ENCODE assay signal across 20 cellular contexts in genomic region chr2:174841931-174842330, GRCh38.
"Had no signal": no experiment of that assay in that cellular context is flagged by ENCODE, and none has a peak within 500 bp of the region (broad histone marks: within the 10 kb centered on the region; RNA-seq: fewer than 3 reads in every experiment).

No MANE protein-coding gene starts in this region.

- H3K27ac ChIP-seq: coronary artery, gastroesophageal sphincter, neutrophil, parathyroid adenoma, right lobe of liver, thoracic aorta, upper lobe of left lung had no signal

- H3K9ac ChIP-seq: parathyroid adenoma had no signal

- H3K27ac Mint-ChIP-seq: activated CD4-positive, alpha-beta T cell treated with anti-CD3 and anti-CD28 coated beads for 36 hours; activated naive CD4-positive, alpha-beta T cell treated with anti-CD3 and anti-CD28 coated beads for 36 hours; activated T-cell treated with anti-CD3 and anti-CD28 coated beads, Interleukin-2, amount 50 U/mL, for 24 hours; naive thymus-derived CD8-positive, alpha-beta T cell; stimulated activated effector memory CD8-positive, alpha-beta T cell treated with anti-CD3 and anti-CD28 coated beads, Interleukin-12 subunit alpha, Interleukin-12 subunit beta, amount 100 ng/mL, for 72 hours had no signal

- H3K4me1 Mint-ChIP-seq: stimulated activated effector memory CD8-positive, alpha-beta T cell treated with anti-CD3 and anti-CD28 coated beads, Interleukin-12 subunit alpha, Interleukin-12 subunit beta, amount 100 ng/mL, for 72 hours had no signal

- H2AFZ ChIP-seq: parathyroid adenoma had no signal

- H3K4me3 Mint-ChIP-seq: activated CD4-positive, alpha-beta T cell treated with anti-CD3 and anti-CD28 coated beads for 36 hours; activated naive CD4-positive, alpha-beta T cell treated with anti-CD3 and anti-CD28 coated beads for 36 hours; activated T-cell treated with anti-CD3 and anti-CD28 coated beads, Interleukin-2, amount 50 U/mL, for 24 hours; naive thymus-derived CD8-positive, alpha-beta T cell; stimulated activated effector memory CD8-positive, alpha-beta T cell treated with anti-CD3 and anti-CD28 coated beads, Interleukin-12 subunit alpha, Interleukin-12 subunit beta, amount 100 ng/mL, for 72 hours had no signal

- H3K36me3 ChIP-seq: gastroesophageal sphincter, neutrophil, right lobe of liver, thoracic aorta, upper lobe of left lung had no signal

- ATAC-seq: activated CD4-positive, alpha-beta T cell treated with anti-CD3 and anti-CD28 coated beads for 36 hours; gastroesophageal sphincter; mucosa of descending colon; naive thymus-derived CD8-positive, alpha-beta T cell; right lobe of liver; stimulated activated effector memory CD8-positive, alpha-beta T cell treated with anti-CD3 and anti-CD28 coated beads, Interleukin-12 subunit alpha, Interleukin-12 subunit beta, amount 100 ng/mL, for 72 hours had no signal

- DNase-seq: activated CD4-positive, alpha-beta T cell treated with anti-CD3 and anti-CD28 coated beads for 36 hours; activated CD4-positive, alpha-beta T cell treated with anti-CD3 and anti-CD28 coated beads, Interleukin-2, amount 50 U/mL, for 48 hours; activated naive CD4-positive, alpha-beta T cell treated with anti-CD3 and anti-CD28 coated beads for 36 hours; activated T-cell treated with anti-CD3 and anti-CD28 coated beads, Interleukin-2, amount 50 U/mL, for 24 hours; anterior cingulate cortex; central memory CD4-positive, alpha-beta T cell; erythroblast; left ventricle myocardium superior; mucosa of descending colon; naive thymus-derived CD8-positive, alpha-beta T cell; right lobe of liver; stimulated activated CD4-positive, alpha-beta T cell treated with anti-CD3 and anti-CD28 coated beads, Interleukin-4, amount 100 ng/mL, for 24 hours; upper lobe of left lung had no signal

- H3K27me3 ChIP-seq: gastroesophageal sphincter, right lobe of liver, upper lobe of left lung had no signal

- H3K27me3 Mint-ChIP-seq: activated T-cell treated with anti-CD3 and anti-CD28 coated beads, Interleukin-2, amount 50 U/mL, for 24 hours; brain had no signal

- H3K36me3 Mint-ChIP-seq: naive thymus-derived CD8-positive, alpha-beta T cell; stimulated activated effector memory CD8-positive, alpha-beta T cell treated with anti-CD3 and anti-CD28 coated beads, Interleukin-12 subunit alpha, Interleukin-12 subunit beta, amount 100 ng/mL, for 72 hours had no signal

- H3K4me3 ChIP-seq: coronary artery, gastroesophageal sphincter, mucosa of descending colon, right lobe of liver, thoracic aorta, upper lobe of left lung had no signal

- H3K9me3 Mint-ChIP-seq: activated naive CD4-positive, alpha-beta T cell treated with anti-CD3 and anti-CD28 coated beads for 36 hours; activated T-cell treated with anti-CD3 and anti-CD28 coated beads, Interleukin-2, amount 50 U/mL, for 24 hours; brain; naive thymus-derived CD8-positive, alpha-beta T cell; stimulated activated effector memory CD8-positive, alpha-beta T cell treated with anti-CD3 and anti-CD28 coated beads, Interleukin-12 subunit alpha, Interleukin-12 subunit beta, amount 100 ng/mL, for 72 hours had no signal

- H3K4me1 ChIP-seq: right lobe of liver, upper lobe of left lung had no signal

- H3K9me3 ChIP-seq: gastroesophageal sphincter, mucosa of descending colon, neutrophil, right lobe of liver, thoracic aorta, upper lobe of left lung had no signal
